In the genomic region with DNA sequence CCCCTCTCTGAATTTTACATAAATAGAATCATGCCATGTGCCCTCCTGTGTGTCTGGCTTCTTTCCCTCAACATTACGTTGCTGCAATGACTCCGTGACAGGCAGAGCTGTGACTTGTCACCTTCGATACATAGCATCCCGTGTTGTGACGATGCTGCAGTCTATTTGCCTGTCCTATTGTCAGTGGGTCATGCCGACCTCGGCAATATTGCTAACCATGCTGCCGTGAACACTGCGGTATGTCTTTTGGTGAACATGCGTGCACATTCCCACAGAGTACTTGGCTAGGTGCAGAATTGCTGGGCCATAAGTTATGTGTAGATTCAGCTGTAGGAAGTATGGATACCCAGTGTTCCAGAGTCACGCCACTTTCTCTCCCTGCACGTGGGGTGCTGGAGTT, we compare ENCODE assay signal across 28 cellular contexts.
"Had no signal": no experiment of that assay in that cellular context is flagged by ENCODE, and none has a peak within 500 bp of the region (broad histone marks: within the 10 kb centered on the region; RNA-seq: fewer than 3 reads in every experiment).

No MANE protein-coding gene starts in this region.

- DNase-seq: activated CD4-positive, alpha-beta memory T cell treated with anti-CD3 and anti-CD28 coated beads, Interleukin-2, amount 10 ng/mL, durations not matched to agents 7 days and 5 days; activated CD4-positive, alpha-beta T cell treated with anti-CD3 and anti-CD28 coated beads for 1 hour; activated CD4-positive, alpha-beta T cell treated with anti-CD3 and anti-CD28 coated beads for 4 hours; activated CD4-positive, alpha-beta T cell treated with anti-CD3 and anti-CD28 coated beads, Interleukin-2, amount 10 ng/mL, durations not matched to agents 7 days and 5 days; activated CD4-positive, alpha-beta T cell treated with anti-CD3 and anti-CD28 coated beads, Interleukin-2, amount 50 U/mL, for 4 hours; activated CD8-positive, alpha-beta memory T cell treated with anti-CD3 and anti-CD28 coated beads, Interleukin-2, amount 50 U/mL, for 48 hours; activated gamma-delta T cell; activated naive CD4-positive, alpha-beta T cell; activated naive CD4-positive, alpha-beta T cell treated with anti-CD3 and anti-CD28 coated beads, Interleukin-2, amount 10 ng/mL, durations not matched to agents 7 days and 5 days; activated naive CD8-positive, alpha-beta T cell treated with anti-CD3 and anti-CD28 coated beads, Interleukin-2, amount 10 ng/mL, durations not matched to agents 7 days and 5 days; activated T-cell treated with anti-CD3 and anti-CD28 coated beads for 4 hours; activated T-cell treated with anti-CD3 and anti-CD28 coated beads, Interleukin-2, amount 50 U/mL, for 24 hours; activated T-cell treated with anti-CD3 and anti-CD28 coated beads, Interleukin-2, amount 50 U/mL, for 72 hours; brain microvascular endothelial cell; caudate nucleus; colonic mucosa; effector CD8-positive, alpha-beta T cell; esophagus squamous epithelium; foreskin melanocyte; heart right ventricle; T-helper 2 cell had no signal

- H3K27ac ChIP-seq: brain microvascular endothelial cell, colonic mucosa, epithelial cell of prostate, esophagus squamous epithelium, gastroesophageal sphincter, heart right ventricle had no signal

- H3K36me3 ChIP-seq: brain microvascular endothelial cell, colonic mucosa, esophagus squamous epithelium, gastroesophageal sphincter, heart right ventricle had no signal

- ATAC-seq: activated naive CD4-positive, alpha-beta T cell treated with anti-CD3 and anti-CD28 coated beads, Interleukin-2, amount 50 U/mL, for 72 hours; activated T-cell treated with anti-CD3 and anti-CD28 coated beads, Interleukin-2, amount 50 U/mL, for 72 hours; gastroesophageal sphincter; heart right ventricle had no signal

- H3K27me3 ChIP-seq: brain microvascular endothelial cell, colonic mucosa had no signal

- H3K9me3 ChIP-seq: colonic mucosa, esophagus squamous epithelium had no signal

- FAIRE-seq: astrocyte, bronchial epithelial cell, endometrium, endothelial cell of umbilical vein had no signal

- H3K4me3 ChIP-seq: colonic mucosa, esophagus squamous epithelium, gastroesophageal sphincter, heart right ventricle had no signal

- H3K4me1 ChIP-seq: colonic mucosa, esophagus squamous epithelium, gastroesophageal sphincter, heart right ventricle had no signal
